In genomic region chr17:29617125-29617480, GRCh38 we compare ENCODE assay signal across 8 cellular contexts. TPM values are rescaled to one million over a fixed set of nuclear protein-coding genes. Genes with fewer than 3 reads are reported as not detected.
DNase-seq lines count a peak whose midpoint lies in the region; ATAC-seq and TF ChIP-seq lines count a peak whose summit lies in the region.

No MANE protein-coding gene starts in this region.

- DNase-seq in GM10266 (ENCODE audit: extremely low spot score) (peak; percentile 93), NCI-H748 (lab: John Stamatoyannopoulos, UW; ENCODE audit: unreplicated experiment) (peak; percentile 93), epithelial cell of proximal tubule (ENCODE audit: low read depth) (no peak), cerebellar nuclear complex (lab: John Stamatoyannopoulos, UW) (no peak)
- DNase-seq in activated CD8-positive, alpha-beta memory T cell treated with anti-CD3 and anti-CD28 coated beads, Interleukin-2, amount 50 U/mL, for 48 hours: peak; percentile 95
- DNase-seq in stimulated activated CD8-positive, alpha-beta memory T cell treated with anti-CD3 and anti-CD28 coated beads, Interleukin-7, amount 100 ng/mL, for 1 hour (ENCODE audit: low read depth in 2 of 2): peak; percentile 63 to 80

- H3K36me3 ChIP-seq in muscle layer of colon (ENCODE audit: insufficient read depth, low read length): no peaks in the 10 kb centered on the region

- H3K27ac ChIP-seq in muscle layer of colon (ENCODE audit: low read depth, low read length): peak overlapping the region; percentile 52

- no peaks in the 10 kb centered on the region for H3K9me3 ChIP-seq in muscle layer of colon (ENCODE audit: low read length)

- H3K4me1 ChIP-seq in muscle layer of colon (ENCODE audit: insufficient read depth, low read length): peaks cover 75% of the 10 kb centered on the region

- TF ChIP-seq CTCF in GM10266 (IDR thresholded peaks at IDR 0.05; ENCODE audit: control insufficient read depth, insufficient read depth, low read depth, missing control alignments): peak; percentile 87
- TF ChIP-seq CTCF in epithelial cell of proximal tubule (conservative IDR thresholded peaks at IDR 0.05; ENCODE audit: low read depth, low read length): peak; percentile 75

- H3K4me3 ChIP-seq in epithelial cell of proximal tubule (ENCODE audit: low read depth, low read length) (peak overlapping the region; percentile 46), muscle layer of colon (ENCODE audit: low read depth in 1 of 2, low read length in 2 of 2) (peak overlapping the region in 1 of 2 donors; percentile 63)

- H3K9ac ChIP-seq in muscle layer of colon (ENCODE audit: low read length): no peak overlapping the region

- peak; percentile 46 for ATAC-seq in HG03135 (IDR thresholded peaks at IDR 0.05; ENCODE audit: unreplicated experiment)

- peaks cover 0 to 27% of the 10 kb centered on the region in 2 donors for H3K27me3 ChIP-seq in muscle layer of colon (ENCODE audit: control insufficient read depth in 1 of 2, insufficient read depth in 2 of 2, low read length in 2 of 2)

RNA-seq across cellular contexts. Expression of gene CORO6, which starts 5.6 kb away (rescaled TPM):
- total RNA-seq in epithelial cell of proximal tubule: 4.4 and 28.7 TPM in 2 replicates

RNA-seq across cellular contexts. Expression of gene ANKRD13B, which starts 24.2 kb away (rescaled TPM):
- 12.9 and 30.7 TPM in 2 replicates for total RNA-seq in epithelial cell of proximal tubule

RNA-seq across cellular contexts. Expression of gene GIT1, which starts 27.7 kb away (rescaled TPM):
- 61.3 and 74.3 TPM in 2 replicates for total RNA-seq in epithelial cell of proximal tubule

RNA-seq across cellular contexts. Expression of gene TP53I13, which starts 48.6 kb away (rescaled TPM):
- total RNA-seq in epithelial cell of proximal tubule: 77.6 and 78.8 TPM in 2 replicates

RNA-seq across cellular contexts. Expression of gene ABHD15, which starts 50.3 kb away (rescaled TPM):
- 8.2 and 11.3 TPM in 2 replicates for total RNA-seq in epithelial cell of proximal tubule

Comparison
In these comparisons a context has a peak if more than half of its experiments do, and no peak if none do; other contexts are left out.
1. DNase-seq: peak in GM10266 (single experiment), NCI-H748 (single experiment), activated CD8-positive, alpha-beta memory T cell treated with anti-CD3 and anti-CD28 coated beads, Interleukin-2, amount 50 U/mL, for 48 hours (single experiment) and stimulated activated CD8-positive, alpha-beta memory T cell treated with anti-CD3 and anti-CD28 coated beads, Interleukin-7, amount 100 ng/mL, for 1 hour (2 of 2); none in epithelial cell of proximal tubule (single experiment) and cerebellar nuclear complex (0 of 2).